Comparison of ENCODE assay signal across 19 cellular contexts in the genomic region with DNA sequence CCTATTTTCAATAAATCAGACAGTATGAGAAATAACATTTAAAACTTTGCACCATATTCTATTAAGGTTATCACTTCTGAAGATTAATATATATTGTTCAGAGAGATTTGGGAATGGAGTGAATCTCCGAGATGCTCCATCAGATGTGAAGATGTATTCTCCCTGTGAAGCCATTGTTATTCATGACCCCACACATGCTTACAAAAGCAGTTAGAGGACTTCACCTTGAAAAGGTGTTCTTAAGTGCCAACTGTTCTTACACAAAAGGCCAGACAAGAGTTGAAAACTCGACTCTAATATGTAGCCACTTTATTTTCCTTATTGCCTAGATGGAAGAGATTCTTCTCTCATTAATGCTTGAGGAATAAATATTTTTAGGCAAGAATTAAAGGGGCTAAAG.
"Had no signal": no experiment of that assay in that cellular context is flagged by ENCODE, and none has a peak within 500 bp of the region (broad histone marks: within the 10 kb centered on the region; RNA-seq: fewer than 3 reads in every experiment).

No MANE protein-coding gene starts in this region.

- H3K36me3 Mint-ChIP-seq: mesothelial cell of epicardium, naive B cell had no signal

- H3K79me2 ChIP-seq: hepatocyte had no signal

- H3K4me2 ChIP-seq: hepatocyte had no signal

- H2AFZ ChIP-seq: hepatocyte had no signal

- H3K9me3 ChIP-seq: esophagus muscularis mucosa, gastroesophageal sphincter, left lung, lower lobe of right lung, mucosa of descending colon had no signal

- H3K27ac ChIP-seq: coronary artery, dorsolateral prefrontal cortex, esophagus muscularis mucosa, foreskin keratinocyte, gastroesophageal sphincter, heart left ventricle, hepatocyte, left lung, lower lobe of right lung had no signal

- ATAC-seq: foreskin keratinocyte, gastroesophageal sphincter, heart left ventricle, left cardiac atrium, left lung, left ventricle myocardium superior, lower lobe of right lung, mucosa of descending colon had no signal

- DNase-seq: dermis blood vessel endothelial cell; dorsolateral prefrontal cortex; effector CD4-positive, alpha-beta T cell; effector memory CD4-positive, alpha-beta T cell; foreskin keratinocyte; heart left ventricle; hypothalamus; left cardiac atrium; left lung; left ventricle myocardium superior; lower lobe of right lung; mesenchymal stem cell; mucosa of descending colon; naive B cell had no signal

- H3K4me3 Mint-ChIP-seq: mesothelial cell of epicardium, naive B cell had no signal

- H3K27ac Mint-ChIP-seq: mesothelial cell of epicardium, naive B cell had no signal

- H3K27me3 ChIP-seq: dorsolateral prefrontal cortex, esophagus muscularis mucosa, gastroesophageal sphincter, heart left ventricle, hepatocyte, left lung had no signal

- H3K4me3 ChIP-seq: coronary artery, dorsolateral prefrontal cortex, esophagus muscularis mucosa, gastroesophageal sphincter, heart left ventricle, hepatocyte, left lung, lower lobe of right lung, mucosa of descending colon had no signal

- H3K4me1 ChIP-seq: esophagus muscularis mucosa, foreskin keratinocyte, gastroesophageal sphincter, heart left ventricle, lower lobe of right lung had no signal

- H3K36me3 ChIP-seq: esophagus muscularis mucosa, gastroesophageal sphincter, heart left ventricle, left lung, lower lobe of right lung had no signal
